2 cellular contexts compared by ENCODE assay signal in genomic region chr1:110464340-110464739, GRCh38.
TF ChIP-seq lines count a peak whose summit lies in the region.

No MANE protein-coding gene starts in this region.

TF ChIP-seq in SK-N-SH treated with all-trans-retinoic acid at 6 μM for 48 hours, 23 proteins besides CTCF, POLR2A, EP300 and RAD21:
- TF ChIP-seq POU6F1 (CRISPR knock-in tag; IDR thresholded peaks at IDR 0.05; ENCODE audit: borderline replicate concordance, low read depth) (no peak), ISL1 (CRISPR knock-in tag; IDR thresholded peaks at IDR 0.05) (peak; percentile 45)

TF ChIP-seq in SK-N-SH, 30 proteins besides CTCF, POLR2A, EP300 and RAD21 (continued from another document):
- TF ChIP-seq ZBTB33 (IDR thresholded peaks at IDR 0.05; ENCODE audit: borderline replicate concordance, low read depth), result no peak
- no peak for TF ChIP-seq CHD2 (IDR thresholded peaks at IDR 0.05; ENCODE audit: low read length, partially characterized antibody)
- TF ChIP-seq MAX (IDR thresholded peaks at IDR 0.05; ENCODE audit: low read depth), result no peak
- no peak for TF ChIP-seq GATA2 (CRISPR knock-in tag; IDR thresholded peaks at IDR 0.05)
- no peak for TF ChIP-seq RFX5 (IDR thresholded peaks at IDR 0.05; ENCODE audit: low read length)
- TF ChIP-seq PBX3 (IDR thresholded peaks at IDR 0.05), result no peak
- TF ChIP-seq TAF1 (IDR thresholded peaks at IDR 0.05; ENCODE audit: borderline replicate concordance, low read depth, low read length), result no peak
- no peak for TF ChIP-seq SMC3 (IDR thresholded peaks at IDR 0.05; ENCODE audit: low read depth, low read length)
- no peak for TF ChIP-seq RCOR1 (IDR thresholded peaks at IDR 0.05; ENCODE audit: low read length)
- no peak for TF ChIP-seq YY1 (IDR thresholded peaks at IDR 0.05; ENCODE audit: low read depth)
- TF ChIP-seq ELF1 (IDR thresholded peaks at IDR 0.05), result no peak
